17 cellular contexts compared by ENCODE assay signal in the genomic region with DNA sequence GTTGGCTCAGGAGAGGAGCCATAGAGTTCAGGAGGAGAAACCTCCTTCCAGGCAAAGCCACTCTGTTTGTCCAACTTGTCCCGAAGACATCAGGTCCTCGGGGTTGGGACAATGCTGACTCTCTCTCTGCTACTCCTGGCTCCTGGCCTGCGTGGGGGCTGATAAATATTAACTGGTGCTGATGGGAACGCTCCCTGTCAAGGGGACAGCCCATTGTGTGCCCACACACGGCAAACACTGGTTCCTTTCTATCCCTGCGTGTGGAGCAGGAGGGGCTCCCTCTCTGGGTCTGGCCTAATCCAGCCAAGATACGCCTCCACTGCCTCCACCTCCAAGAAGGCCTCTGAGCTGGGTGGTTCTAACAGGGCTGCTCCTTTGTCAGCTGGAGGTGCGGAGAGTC. TPM values are rescaled to one million over a fixed set of nuclear protein-coding genes. Genes with fewer than 3 reads are reported as not detected.
DNase-seq lines count a peak whose midpoint lies in the region; ATAC-seq and TF ChIP-seq lines count a peak whose summit lies in the region.
"Had no signal": no experiment of that assay in that cellular context is flagged by ENCODE, and none has a peak within 500 bp of the region (broad histone marks: within the 10 kb centered on the region; RNA-seq: fewer than 3 reads in every experiment).

No MANE protein-coding gene starts in this region.

- peaks cover 6% of the 10 kb centered on the region; the same call in 1 of the 2 replicates for H3K9me3 Mint-ChIP-seq in WTC11
- H3K9me3 Mint-ChIP-seq in naive thymus-derived CD8-positive, alpha-beta T cell = no peaks in the 10 kb centered on the region

- 38 to 61% methylated on average over 7 to 8 of the region's 8 CpGs for WGBS in tibial nerve, 2 donors

- no peak overlapping the region for H3K4me3 ChIP-seq in tibial nerve

- POLR2A ChIA-PET in WTC11 (lab: Charles Lee) = no interaction called here
- POLR2A ChIA-PET in naive thymus-derived CD8-positive, alpha-beta T cell (lab: Charles Lee) = interaction anchor here (0.5 kb wide), 1 partner anchor 863 kb away, joined by 3 read pairs; no protein-coding TSS in a partner anchor

- H3K27me3 ChIP-seq in tibial nerve = peaks cover 0 to 23% of the 10 kb centered on the region in 2 donors

- TF ChIP-seq CTCF in tibial nerve (IDR thresholded peaks at IDR 0.05) (no peak), WTC11 (IDR thresholded peaks at IDR 0.05) (no peak)

- peak overlapping the region; percentile 17 to 86 (median 72) for H3K27ac ChIP-seq in tibial nerve
- H3K27ac ChIP-seq: KMS-11 had no signal

- no peaks in the 10 kb centered on the region for H3K36me3 ChIP-seq in tibial nerve

- H3K4me1 Mint-ChIP-seq in WTC11 = peaks cover 25% of the 10 kb centered on the region
- H3K4me1 Mint-ChIP-seq in naive thymus-derived CD8-positive, alpha-beta T cell = peaks cover 6 to 25% (median 19%) of the 10 kb centered on the region in 4 donors

- peaks cover 0 to 26% (median 8%) of the 10 kb centered on the region in 4 donors for H3K4me1 ChIP-seq in tibial nerve

- DNase-seq in NCI-H2029 (lab: John Stamatoyannopoulos, UW) = peak; percentile 17
- DNase-seq in NCI-H2029 treated with DMSO at 0.1 percent for 48 hours (lab: John Stamatoyannopoulos, UW) = no peak
- peak; percentile 35 to 93 (median 77) for DNase-seq in head of caudate nucleus
- DNase-seq in occipital lobe (lab: John Stamatoyannopoulos, UW) = peak; percentile 72
- peak in 1 of 2 donors; percentile 21 for DNase-seq in tibial nerve (ENCODE audit: low spot score in 2 of 2)
- no peak for DNase-seq in SKM-1 (lab: John Stamatoyannopoulos, UW; ENCODE audit: unreplicated experiment)
- no peak for DNase-seq in WTC11 (ENCODE audit: low spot score)
- DNase-seq in naive thymus-derived CD8-positive, alpha-beta T cell = no peak
- DNase-seq: 8988T, NCI-H1436 treated with DMSO at 0.1 percent for 48 hours, NCI-H2081 treated with DMSO at 0.1 percent for 48 hours had no signal

- no peak overlapping the region for H3K4me3 Mint-ChIP-seq in WTC11
- no peak overlapping the region for H3K4me3 Mint-ChIP-seq in naive thymus-derived CD8-positive, alpha-beta T cell

- no peak overlapping the region for H3K27ac Mint-ChIP-seq in WTC11
- no peak overlapping the region for H3K27ac Mint-ChIP-seq in naive thymus-derived CD8-positive, alpha-beta T cell

- CTCF ChIA-PET in WTC11 (lab: Charles Lee) = interaction anchor here (0.9 to 2.9 kb wide), 3 partner anchors 21 to 38 kb away, joined by 4 to 12 read pairs (median 8); no protein-coding TSS in a partner anchor

- H3K9me3 ChIP-seq in tibial nerve = peaks cover 0 to 13% (median 0%) of the 10 kb centered on the region in 4 donors

- 0 out of 2 replicates have a peak, but pooled peaks cover 3% of the 10 kb centered on the region for H3K36me3 Mint-ChIP-seq in WTC11
- no peaks in the 10 kb centered on the region for H3K36me3 Mint-ChIP-seq in naive thymus-derived CD8-positive, alpha-beta T cell

- no peak for ATAC-seq in WTC11
- ATAC-seq in naive thymus-derived CD8-positive, alpha-beta T cell = no peak
- ATAC-seq: Panc1 had no signal

- H3K27me3 Mint-ChIP-seq in WTC11 (ENCODE audit: low read depth) = peaks cover 22% of the 10 kb centered on the region
- peaks cover 4 to 29% (median 18%) of the 10 kb centered on the region in 5 donors for H3K27me3 Mint-ChIP-seq in naive thymus-derived CD8-positive, alpha-beta T cell

- intact Hi-C loops in head of caudate nucleus (cut with DNase I) = no loop called here

- TF ChIP-seq POLR2A in tibial nerve (IDR thresholded peaks at IDR 0.05) = no peak

- TF ChIP-seq EP300 in tibial nerve (IDR thresholded peaks at IDR 0.05) = peak in 1 of 2 donors; percentile 82

TF ChIP-seq in WTC11, 78 proteins besides CTCF, POLR2A, EP300 and RAD21:
- TF ChIP-seq JAZF1 (CRISPR knock-in tag; IDR thresholded peaks at IDR 0.05) = no peak
- no peak for TF ChIP-seq NFE2L1 (CRISPR knock-in tag; IDR thresholded peaks at IDR 0.05)
- TF ChIP-seq NFATC4 (CRISPR knock-in tag; IDR thresholded peaks at IDR 0.05) = no peak
- TF ChIP-seq ERG (CRISPR knock-in tag; IDR thresholded peaks at IDR 0.05) = no peak
- TF ChIP-seq, protein P1, sequence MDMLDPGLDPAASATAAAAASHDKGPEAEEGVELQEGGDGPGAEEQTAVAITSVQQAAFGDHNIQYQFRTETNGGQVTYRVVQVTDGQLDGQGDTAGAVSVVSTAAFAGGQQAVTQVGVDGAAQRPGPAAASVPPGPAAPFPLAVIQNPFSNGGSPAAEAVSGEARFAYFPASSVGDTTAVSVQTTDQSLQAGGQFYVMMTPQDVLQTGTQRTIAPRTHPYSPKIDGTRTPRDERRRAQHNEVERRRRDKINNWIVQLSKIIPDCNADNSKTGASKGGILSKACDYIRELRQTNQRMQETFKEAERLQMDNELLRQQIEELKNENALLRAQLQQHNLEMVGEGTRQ (CRISPR knock-in tag; IDR thresholded peaks at IDR 0.05) = no peak
- TF ChIP-seq E2F4 (CRISPR knock-in tag; IDR thresholded peaks at IDR 0.05; ENCODE audit: borderline replicate concordance, low read depth) = no peak
- no peak for TF ChIP-seq HMGXB4 (CRISPR knock-in tag; IDR thresholded peaks at IDR 0.05)
- TF ChIP-seq ZNF232 (CRISPR knock-in tag; IDR thresholded peaks at IDR 0.05) = no peak

RNA-seq across cellular contexts. Expression of gene KIF19, which starts 4.4 kb away (rescaled TPM):
- total RNA-seq in occipital lobe = not detected
- 100 to 1,000 TPM in 3 of 4 donors, 10 to 100 TPM in 1; 77.4 to 211 (median 117) TPM for total RNA-seq in tibial nerve
- 0.44 to 0.80 TPM (median 0.60 TPM) in 3 replicates for total RNA-seq in WTC11 (2021)
- not detected for total RNA-seq in naive thymus-derived CD8-positive, alpha-beta T cell
- 1 to 10 TPM in 1 of 3 donors, not detected in 2; 1.1 TPM for polyA plus RNA-seq in naive thymus-derived CD8-positive, alpha-beta T cell
- total RNA-seq: Daoy, M059J had no signal
- polyA plus RNA-seq: BJ had no signal

RNA-seq across cellular contexts. Expression of gene BTBD17, which starts 31.2 kb away (rescaled TPM):
- 4.5 TPM for total RNA-seq in occipital lobe
- not detected for total RNA-seq in tibial nerve
- 0.94 to 2.1 TPM (median 2.0 TPM) in 3 replicates for total RNA-seq in WTC11 (2021)
- total RNA-seq in naive thymus-derived CD8-positive, alpha-beta T cell = not detected
- polyA plus RNA-seq in naive thymus-derived CD8-positive, alpha-beta T cell = not detected
- total RNA-seq: Daoy, M059J had no signal
- polyA plus RNA-seq: BJ had no signal

RNA-seq across cellular contexts. Expression of gene GPR142, which starts 36.9 kb away (rescaled TPM):
- not detected for total RNA-seq in occipital lobe
- total RNA-seq in tibial nerve = 1 to 10 TPM in 1 of 4 donors, under 1 TPM in 1, not detected in 2; 0.59 to 2.8 TPM
- total RNA-seq in WTC11 (2021) = 0.25 to 0.73 TPM in 2 of 3 replicates, not detected in the other
- not detected for total RNA-seq in naive thymus-derived CD8-positive, alpha-beta T cell
- polyA plus RNA-seq in naive thymus-derived CD8-positive, alpha-beta T cell = under 1 TPM in 1 of 3 donors, not detected in 2; 0.10 TPM
- total RNA-seq: Daoy, H1, M059J had no signal
- polyA plus RNA-seq: BJ had no signal

RNA-seq across cellular contexts. Expression of gene DNAI2, which starts 56.4 kb away (rescaled TPM):
- total RNA-seq in occipital lobe (not detected), tibial nerve (under 1 TPM in 1 of 4 donors, not detected in 3; 0.60 TPM), WTC11 (2021) (0.21 to 0.26 TPM (median 0.23 TPM) in 3 replicates)
- total RNA-seq in naive thymus-derived CD8-positive, alpha-beta T cell = under 1 TPM; 0.38 to 0.42 TPM
- under 1 TPM; 0.09 to 0.28 (median 0.11) TPM for polyA plus RNA-seq in naive thymus-derived CD8-positive, alpha-beta T cell
- total RNA-seq: Daoy, M059J had no signal
- polyA plus RNA-seq: BJ had no signal

Comparison
In these comparisons a context has a peak if more than half of its experiments do, and no peak if none do; other contexts are left out.
1. DNase-seq: peak in NCI-H2029 (single experiment), head of caudate nucleus (42 of 42) and occipital lobe (single experiment); none in NCI-H2029 treated with DMSO at 0.1 percent for 48 hours (single experiment), SKM-1 (single experiment), WTC11 (single experiment) and naive thymus-derived CD8-positive, alpha-beta T cell (0 of 10).
2. RNA of gene KIF19, which starts 4.4 kb away (total RNA-seq): 77.4 to 211 TPM in tibial nerve; 0.44 to 0.80 TPM in WTC11, not detected in naive thymus-derived CD8-positive, alpha-beta T cell and not detected in occipital lobe (single experiment); every median in the first group is over 10 times any median in the second.